Comparison of ENCODE assay signal across 23 cellular contexts in the genomic region with DNA sequence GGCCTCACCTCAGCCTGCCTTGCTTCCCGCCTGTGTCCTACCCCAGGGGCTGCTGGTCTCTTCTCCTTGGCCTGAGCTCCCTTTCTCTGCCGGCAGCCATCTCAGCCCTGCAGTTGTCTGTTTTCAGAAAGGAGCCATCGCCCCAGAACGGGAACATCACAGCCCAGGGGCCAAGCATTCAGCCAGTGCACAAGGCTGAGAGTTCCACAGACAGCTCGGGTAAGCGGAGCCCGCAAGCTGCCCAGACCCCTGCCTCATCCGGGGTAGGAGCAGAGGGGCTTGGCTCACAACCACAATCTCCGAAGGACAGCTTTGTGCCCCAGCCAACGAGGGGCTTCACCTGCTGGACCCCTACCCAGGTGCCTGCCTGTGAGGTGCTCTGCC. TPM values are rescaled to one million over a fixed set of nuclear protein-coding genes. Genes with fewer than 3 reads are reported as not detected.
DNase-seq lines count a peak whose midpoint lies in the region; ATAC-seq and TF ChIP-seq lines count a peak whose summit lies in the region.
"Had no signal": no experiment of that assay in that cellular context is flagged by ENCODE, and none has a peak within 500 bp of the region (broad histone marks: within the 10 kb centered on the region; RNA-seq: fewer than 3 reads in every experiment).

No MANE protein-coding gene starts in this region.

- H3K4me2 ChIP-seq in mesenchymal stem cell (ENCODE audit: low read length, poor library complexity, severe bottlenecking), result no peak overlapping the region

- no peak overlapping the region for H2BK5ac ChIP-seq in mesenchymal stem cell (ENCODE audit: low read depth, low read length, poor library complexity, severe bottlenecking)

- WGBS in mesenchymal stem cell, result 95% methylated on average over 10 of the region's 10 CpGs

- no peak for ATAC-seq in thoracic aorta (ENCODE audit: insufficient number of reproducible peaks, low FRiP score, low read depth)
- ATAC-seq in activated T-cell treated with anti-CD3 and anti-CD28 coated beads, Interleukin-2, amount 50 U/mL, for 72 hours (replicated peaks in 1 of 2), result no peak
- ATAC-seq: stimulated activated naive CD8-positive, alpha-beta T cell treated with anti-CD3 and anti-CD28 coated beads, Interleukin-15, Interleukin-2, amounts not matched to agents 100 U/mL and 50 U/mL, for 24 hours had no signal

- H4K8ac ChIP-seq in mesenchymal stem cell (ENCODE audit: low read length), result no peak overlapping the region

- peak overlapping the region; percentile 65 to 80 for H2BK12ac ChIP-seq in mesenchymal stem cell (ENCODE audit: low read length in 2 of 2)

- H3K27me3 ChIP-seq in adipocyte (replicated peaks; ENCODE audit: control insufficient read depth, insufficient read depth, low read length), result no peaks in the 10 kb centered on the region
- no peaks in the 10 kb centered on the region for H3K27me3 ChIP-seq in dorsolateral prefrontal cortex
- H3K27me3 ChIP-seq in mesenchymal stem cell (ENCODE audit: control insufficient read depth in 1 of 2, insufficient read depth in 1 of 2, low read length in 2 of 2), result no peaks in the 10 kb centered on the region
- H3K27me3 ChIP-seq in thoracic aorta (replicated peaks; ENCODE audit: insufficient read depth), result no peaks in the 10 kb centered on the region
- H3K27me3 ChIP-seq: brain microvascular endothelial cell, SJCRH30, thyroid gland had no signal

- H3K27ac ChIP-seq in dorsolateral prefrontal cortex (peak overlapping the region in 48 of 59 donors; percentile 2 to 97 (median 78)), mesenchymal stem cell (ENCODE audit: low read length, poor library complexity, severe bottlenecking) (no peak overlapping the region), thoracic aorta (peak overlapping the region; percentile 79 to 87)
- H3K27ac ChIP-seq: brain microvascular endothelial cell, SJCRH30, WERI-Rb-1 had no signal

- H3K9ac ChIP-seq in adipocyte (ENCODE audit: low read length) (peak overlapping the region; percentile 46), mesenchymal stem cell (ENCODE audit: low read length) (no peak overlapping the region)

- peaks cover 7% of the 10 kb centered on the region for H3K4me1 Mint-ChIP-seq in activated T-cell treated with anti-CD3 and anti-CD28 coated beads, Interleukin-2, amount 50 U/mL, for 72 hours (ENCODE audit: low read depth)
- H3K4me1 Mint-ChIP-seq: IgD-negative memory B cell had no signal

- H2BK15ac ChIP-seq in mesenchymal stem cell (ENCODE audit: low read depth, poor library complexity, severe bottlenecking), result no peak overlapping the region

- H3K18ac ChIP-seq in mesenchymal stem cell (ENCODE audit: low read depth in 1 of 2, low read length in 2 of 2), result peak overlapping the region; percentile 41 to 69

- TF ChIP-seq CTCF in dorsolateral prefrontal cortex (IDR thresholded peaks at IDR 0.05 in 54 of 56, conservative IDR thresholded peaks at IDR 0.05 in 2 of 56; ENCODE audit: low read depth in 1 of 56, partially characterized antibody in 56 of 56) (no peak), thoracic aorta (IDR thresholded peaks at IDR 0.05) (no peak)

- peak overlapping the region; percentile 82 for H4K91ac ChIP-seq in mesenchymal stem cell (ENCODE audit: low read length)

- H3K4ac ChIP-seq in mesenchymal stem cell (ENCODE audit: low read depth in 1 of 2, low read length in 2 of 2), result peak overlapping the region in 1 of 2 experiments; percentile 31

- peaks cover 84% of the 10 kb centered on the region for H3K4me1 ChIP-seq in adipocyte (ENCODE audit: control insufficient read depth, insufficient read depth, low read length)
- peaks cover 42% of the 10 kb centered on the region for H3K4me1 ChIP-seq in mesenchymal stem cell (ENCODE audit: control insufficient read depth, insufficient read depth, low read depth, low read length)
- H3K4me1 ChIP-seq in thoracic aorta (ENCODE audit: control insufficient read depth in 1 of 2, low read depth in 2 of 2), result peaks cover 77 to 98% of the 10 kb centered on the region in 2 donors

- H2AFZ ChIP-seq in mesenchymal stem cell (ENCODE audit: low read depth, low read length), result no peak overlapping the region

- no peaks in the 10 kb centered on the region for H3K36me3 Mint-ChIP-seq in activated T-cell treated with anti-CD3 and anti-CD28 coated beads, Interleukin-2, amount 50 U/mL, for 72 hours (ENCODE audit: insufficient read depth in 2 of 2)
- H3K36me3 Mint-ChIP-seq: IgD-negative memory B cell had no signal

- H3K4me3 ChIP-seq in adipocyte (ENCODE audit: low read length), result no peak overlapping the region
- H3K4me3 ChIP-seq in dorsolateral prefrontal cortex, result no peak overlapping the region
- no peak overlapping the region for H3K4me3 ChIP-seq in mesenchymal stem cell (ENCODE audit: insufficient read depth in 1 of 2, low read depth in 1 of 2, low read length in 2 of 2)
- H3K4me3 ChIP-seq in thoracic aorta, result no peak overlapping the region
- H3K4me3 ChIP-seq: SJCRH30, thyroid gland had no signal

- H3K27ac Mint-ChIP-seq in activated T-cell treated with anti-CD3 and anti-CD28 coated beads, Interleukin-2, amount 50 U/mL, for 72 hours, result no peak overlapping the region
- H3K27ac Mint-ChIP-seq: IgD-negative memory B cell, nephron had no signal

- intact Hi-C loops in dorsolateral prefrontal cortex (cut with DNase I), result loop anchor here in 1 of 2 donors (10.0 kb wide), 1 partner anchor 99 kb away; no protein-coding TSS in a partner anchor

- H3K4me3 Mint-ChIP-seq in activated T-cell treated with anti-CD3 and anti-CD28 coated beads, Interleukin-2, amount 50 U/mL, for 72 hours, result no peak overlapping the region
- H3K4me3 Mint-ChIP-seq: IgD-negative memory B cell, nephron had no signal

- no peak overlapping the region for H3K23ac ChIP-seq in mesenchymal stem cell (ENCODE audit: low read length in 2 of 2)

- DNase-seq in adipocyte (ENCODE audit: low read depth), result no peak
- DNase-seq in dorsolateral prefrontal cortex, result no peak
- no peak for DNase-seq in mesenchymal stem cell
- no peak for DNase-seq in thoracic aorta (ENCODE audit: low spot score)
- DNase-seq in activated CD8-positive, alpha-beta memory T cell treated with anti-CD3 and anti-CD28 coated beads, Interleukin-2, amount 50 U/mL, for 48 hours, result no peak
- no peak for DNase-seq in activated T-cell treated with anti-CD3 and anti-CD28 coated beads, Interleukin-2, amount 50 U/mL, for 72 hours
- no peak for DNase-seq in stimulated activated CD4-positive, alpha-beta T cell treated with anti-CD3 and anti-CD28 coated beads, Interleukin-12 subunit alpha, Interleukin-12 subunit beta, amount 100 ng/mL, for 4 hours
- DNase-seq: activated naive CD4-positive, alpha-beta T cell; activated T-cell treated with anti-CD3 and anti-CD28 coated beads, Interleukin-2, amount 50 U/mL, for 48 hours; brain microvascular endothelial cell; DMS53; effector CD4-positive, alpha-beta T cell; NCI-H146; NCI-H226; NCI-H748 treated with DMSO at 0.1 percent for 48 hours; SJCRH30; stimulated activated CD4-positive, alpha-beta T cell treated with anti-CD3 and anti-CD28 coated beads, Interleukin-2, amount 100 ng/mL, for 24 hours; stimulated activated naive CD8-positive, alpha-beta T cell treated with anti-CD3 and anti-CD28 coated beads, Interleukin-15, Interleukin-2, amounts not matched to agents 100 U/mL and 50 U/mL, for 24 hours; T1000; WERI-Rb-1 had no signal

- peak overlapping the region; percentile 57 for H2BK120ac ChIP-seq in mesenchymal stem cell (ENCODE audit: low read depth, low read length)

- no peaks in the 10 kb centered on the region for H3K79me1 ChIP-seq in mesenchymal stem cell (replicated peaks; ENCODE audit: low read length, poor library complexity, severe bottlenecking)

- peak overlapping the region; percentile 8 for H2AK5ac ChIP-seq in mesenchymal stem cell (ENCODE audit: low read length, severe bottlenecking)

- no peak overlapping the region for H3K14ac ChIP-seq in mesenchymal stem cell (ENCODE audit: low read length in 2 of 2)

- no peaks in the 10 kb centered on the region for H3K9me3 Mint-ChIP-seq in activated T-cell treated with anti-CD3 and anti-CD28 coated beads, Interleukin-2, amount 50 U/mL, for 72 hours
- H3K9me3 Mint-ChIP-seq: IgD-negative memory B cell, nephron had no signal

- H3K36me3 ChIP-seq in adipocyte (ENCODE audit: control insufficient read depth, insufficient read depth, low read length, severe bottlenecking) (peaks cover 22% of the 10 kb centered on the region), mesenchymal stem cell (ENCODE audit: control insufficient read depth in 1 of 2, insufficient read depth in 2 of 2, low read depth in 1 of 2, low read length in 2 of 2) (peaks cover 7 to 37% of the 10 kb centered on the region in 2 experiments), thoracic aorta (no peaks in the 10 kb centered on the region)
- H3K36me3 ChIP-seq: brain microvascular endothelial cell, SJCRH30, WERI-Rb-1 had no signal

- H3K27me3 Mint-ChIP-seq in activated T-cell treated with anti-CD3 and anti-CD28 coated beads, Interleukin-2, amount 50 U/mL, for 72 hours (ENCODE audit: low read depth), result no peaks in the 10 kb centered on the region
- H3K27me3 Mint-ChIP-seq: IgD-negative memory B cell had no signal

- no peaks in the 10 kb centered on the region for H3K9me3 ChIP-seq in adipocyte (ENCODE audit: control insufficient read depth, low read length)
- no peaks in the 10 kb centered on the region for H3K9me3 ChIP-seq in mesenchymal stem cell (ENCODE audit: control insufficient read depth, low read length)
- H3K9me3 ChIP-seq in thoracic aorta, result no peaks in the 10 kb centered on the region
- H3K9me3 ChIP-seq: SJCRH30, thyroid gland had no signal

RNA-seq across cellular contexts. Expression of a gene that starts 5.3 kb away (rescaled TPM):
- total RNA-seq in dorsolateral prefrontal cortex (100 to 1,000 TPM in 23 of 120 experiments, 10 to 100 TPM in 91, 1 to 10 TPM in 6; 8.1 to 234 (median 44.3) TPM), thoracic aorta (100 to 1,000 TPM; 473 to 661 TPM)
- polyA plus RNA-seq in mesenchymal stem cell (2013, experiment 1 of 2), result 10.5 TPM
- polyA plus RNA-seq in mesenchymal stem cell (2013, experiment 2 of 2), result 10.5 TPM
- total RNA-seq in activated T-cell treated with anti-CD3 and anti-CD28 coated beads, Interleukin-2, amount 50 U/mL, for 72 hours, result 1 to 10 TPM in 1 of 2 donors, under 1 TPM in 1; 0.23 to 1.4 TPM
- polyA plus RNA-seq: IgD-negative memory B cell had no signal

RNA-seq across cellular contexts. Expression of a gene that starts 16.8 kb away (rescaled TPM):
- total RNA-seq in dorsolateral prefrontal cortex, result 10 to 100 TPM in 117 of 120 experiments, 1 to 10 TPM in 3; 9.2 to 20.9 (median 14.1) TPM
- 13.5 TPM for polyA plus RNA-seq in mesenchymal stem cell (2013, experiment 1 of 2)
- 14.1 TPM for polyA plus RNA-seq in mesenchymal stem cell (2013, experiment 2 of 2)
- total RNA-seq in thoracic aorta, result 10 to 100 TPM; 16.6 to 20.7 TPM
- total RNA-seq in activated T-cell treated with anti-CD3 and anti-CD28 coated beads, Interleukin-2, amount 50 U/mL, for 72 hours, result 10 to 100 TPM; 34.8 to 44.0 TPM

RNA-seq across cellular contexts. Expression of a gene that starts 24.3 kb away (rescaled TPM):
- total RNA-seq in dorsolateral prefrontal cortex (100 to 1,000 TPM in 81 of 120 experiments, 10 to 100 TPM in 39; 54.6 to 175 (median 111) TPM), thoracic aorta (10 to 100 TPM; 48.5 to 68.5 TPM)
- polyA plus RNA-seq in mesenchymal stem cell (2013, experiment 1 of 2), result 30.8 TPM
- 30.3 TPM for polyA plus RNA-seq in mesenchymal stem cell (2013, experiment 2 of 2)
- total RNA-seq in activated T-cell treated with anti-CD3 and anti-CD28 coated beads, Interleukin-2, amount 50 U/mL, for 72 hours, result 1 to 10 TPM; 2.6 to 2.8 TPM

Comparison
In these comparisons a context has a peak if more than half of its experiments do, and no peak if none do; other contexts are left out.
1. RNA of a gene that starts 24.3 kb away (total RNA-seq): 54.6 to 175 TPM in dorsolateral prefrontal cortex and 48.5 to 68.5 TPM in thoracic aorta; 2.6 to 2.8 TPM in activated T-cell treated with anti-CD3 and anti-CD28 coated beads, Interleukin-2, amount 50 U/mL, for 72 hours; every median in the first group is over 10 times any median in the second.